In genomic region chr3:131543714-131544113, GRCh38 we compare ENCODE assay signal across 1 cellular context.
TF ChIP-seq lines count a peak whose summit lies in the region.

No MANE protein-coding gene starts in this region.

TF ChIP-seq in SK-N-SH, 30 proteins besides CTCF, POLR2A, EP300 and RAD21 (continued from another document):
- TF ChIP-seq, protein P1, sequence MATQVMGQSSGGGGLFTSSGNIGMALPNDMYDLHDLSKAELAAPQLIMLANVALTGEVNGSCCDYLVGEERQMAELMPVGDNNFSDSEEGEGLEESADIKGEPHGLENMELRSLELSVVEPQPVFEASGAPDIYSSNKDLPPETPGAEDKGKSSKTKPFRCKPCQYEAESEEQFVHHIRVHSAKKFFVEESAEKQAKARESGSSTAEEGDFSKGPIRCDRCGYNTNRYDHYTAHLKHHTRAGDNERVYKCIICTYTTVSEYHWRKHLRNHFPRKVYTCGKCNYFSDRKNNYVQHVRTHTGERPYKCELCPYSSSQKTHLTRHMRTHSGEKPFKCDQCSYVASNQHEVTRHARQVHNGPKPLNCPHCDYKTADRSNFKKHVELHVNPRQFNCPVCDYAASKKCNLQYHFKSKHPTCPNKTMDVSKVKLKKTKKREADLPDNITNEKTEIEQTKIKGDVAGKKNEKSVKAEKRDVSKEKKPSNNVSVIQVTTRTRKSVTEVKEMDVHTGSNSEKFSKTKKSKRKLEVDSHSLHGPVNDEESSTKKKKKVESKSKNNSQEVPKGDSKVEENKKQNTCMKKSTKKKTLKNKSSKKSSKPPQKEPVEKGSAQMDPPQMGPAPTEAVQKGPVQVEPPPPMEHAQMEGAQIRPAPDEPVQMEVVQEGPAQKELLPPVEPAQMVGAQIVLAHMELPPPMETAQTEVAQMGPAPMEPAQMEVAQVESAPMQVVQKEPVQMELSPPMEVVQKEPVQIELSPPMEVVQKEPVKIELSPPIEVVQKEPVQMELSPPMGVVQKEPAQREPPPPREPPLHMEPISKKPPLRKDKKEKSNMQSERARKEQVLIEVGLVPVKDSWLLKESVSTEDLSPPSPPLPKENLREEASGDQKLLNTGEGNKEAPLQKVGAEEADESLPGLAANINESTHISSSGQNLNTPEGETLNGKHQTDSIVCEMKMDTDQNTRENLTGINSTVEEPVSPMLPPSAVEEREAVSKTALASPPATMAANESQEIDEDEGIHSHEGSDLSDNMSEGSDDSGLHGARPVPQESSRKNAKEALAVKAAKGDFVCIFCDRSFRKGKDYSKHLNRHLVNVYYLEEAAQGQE (IDR thresholded peaks at IDR 0.05; ENCODE audit: low read depth, low read length), result no peak
- TF ChIP-seq GABPA (IDR thresholded peaks at IDR 0.05; ENCODE audit: low read depth) (no peak), CHD2 (IDR thresholded peaks at IDR 0.05; ENCODE audit: low read length, partially characterized antibody) (no peak), FOXJ3 (CRISPR knock-in tag; IDR thresholded peaks at IDR 0.05) (no peak), GATA2 (CRISPR knock-in tag; IDR thresholded peaks at IDR 0.05) (no peak), MEF2A (IDR thresholded peaks at IDR 0.05; ENCODE audit: borderline replicate concordance, low read depth) (no peak), TAF1 (IDR thresholded peaks at IDR 0.05; ENCODE audit: borderline replicate concordance, low read depth, low read length) (no peak), FOSL2 (IDR thresholded peaks at IDR 0.05; ENCODE audit: borderline replicate concordance, low read depth) (peak; percentile 72), NFIC (IDR thresholded peaks at IDR 0.05; ENCODE audit: borderline replicate concordance) (peak; percentile 77)
TF ChIP-seq in SK-N-SH: peak in this region for 5.
